Comparison of ENCODE assay signal across 13 cellular contexts in genomic region chr11:5550440-5551095, GRCh38. TPM values are rescaled to one million over a fixed set of nuclear protein-coding genes. Genes with fewer than 3 reads are reported as not detected.
DNase-seq lines count a peak whose midpoint lies in the region; ATAC-seq and TF ChIP-seq lines count a peak whose summit lies in the region.
"Had no signal": no experiment of that assay in that cellular context is flagged by ENCODE, and none has a peak within 500 bp of the region (broad histone marks: within the 10 kb centered on the region; RNA-seq: fewer than 3 reads in every experiment).

No MANE protein-coding gene starts in this region.

- WGBS in SK-N-SH (ENCODE audit: low lambda C conversion rate): 2% methylated on average over 5 of the region's 5 CpGs

- H2AFZ ChIP-seq in SK-N-SH (ENCODE audit: low read depth): no peak overlapping the region

- no peak for TF ChIP-seq EP300 in SK-N-SH (IDR thresholded peaks at IDR 0.05; ENCODE audit: borderline replicate concordance in 1 of 2, low read depth in 1 of 2, low read length in 1 of 2)

- H3K27me3 ChIP-seq in SK-N-SH (ENCODE audit: insufficient read depth) (peaks cover 8% of the 10 kb centered on the region; the same call in 1 of the 2 replicates), vagina (no peaks in the 10 kb centered on the region)
- H3K27me3 ChIP-seq: SJCRH30, thyroid gland had no signal

- H3K27ac ChIP-seq in SK-N-SH (ENCODE audit: low read depth in 2 of 2, low read length in 1 of 2) (no peak overlapping the region), vagina (no peak overlapping the region)
- H3K27ac ChIP-seq: SJCRH30, thyroid gland had no signal

- H4K20me1 ChIP-seq in SK-N-SH (ENCODE audit: insufficient read depth): no peaks in the 10 kb centered on the region

- intact Hi-C loops in vagina (cut with DNase I): no loop called here

- no peak for TF ChIP-seq CTCF in SK-N-SH (IDR thresholded peaks at IDR 0.05)
- no peak for TF ChIP-seq CTCF in astrocyte of the spinal cord (IDR thresholded peaks at IDR 0.05; ENCODE audit: low read depth, low read length)
- TF ChIP-seq CTCF in vagina (IDR thresholded peaks at IDR 0.05): no peak

- H3K9me3 ChIP-seq in SK-N-SH: no peaks in the 10 kb centered on the region
- no peaks in the 10 kb centered on the region for H3K9me3 ChIP-seq in vagina
- H3K9me3 ChIP-seq: SJCRH30, thyroid gland had no signal

- no peaks in the 10 kb centered on the region; the same call in 1 of the 2 replicates for H3K79me2 ChIP-seq in SK-N-SH (ENCODE audit: insufficient read depth)

- no peak for TF ChIP-seq POLR2A in vagina (IDR thresholded peaks at IDR 0.05)

- H3F3A ChIP-seq in SK-N-SH (replicated peaks; ENCODE audit: insufficient read depth): no peaks in the 10 kb centered on the region

- no peak for DNase-seq in SK-N-SH
- peak; percentile 75 for DNase-seq in astrocyte of the spinal cord (ENCODE audit: low read depth, low spot score)
- DNase-seq in NCI-H446 treated with DMSO at 0.1 percent for 48 hours (lab: John Stamatoyannopoulos, UW): no peak
- no peak for DNase-seq in NCI-H2227 (lab: John Stamatoyannopoulos, UW; ENCODE audit: unreplicated experiment)
- DNase-seq in C1 segment of cervical spinal cord (lab: John Stamatoyannopoulos, UW): no peak
- no peak for DNase-seq in vagina (ENCODE audit: extremely low spot score in 2 of 2)
- DNase-seq: 8988T; effector CD4-positive, alpha-beta T cell; SJCRH30; stimulated activated CD4-positive, alpha-beta T cell treated with anti-CD3 and anti-CD28 coated beads, Interleukin-12 subunit alpha, Interleukin-12 subunit beta, amount 100 ng/mL, for 4 hours; thyroid gland had no signal

- POLR2A ChIA-PET in SK-N-SH (lab: Yijun Ruan, JAX): no interaction called here

- H3K4me1 ChIP-seq in SK-N-SH (ENCODE audit: control insufficient read depth in 1 of 2, insufficient read depth in 2 of 2, low read depth in 1 of 2, low read length in 1 of 2) (no peaks in the 10 kb centered on the region), vagina (no peaks in the 10 kb centered on the region)
- H3K4me1 ChIP-seq: SJCRH30 had no signal

- no peak overlapping the region for H3K4me2 ChIP-seq in SK-N-SH

- H3K9me2 ChIP-seq in SK-N-SH: no peaks in the 10 kb centered on the region

- CTCF ChIA-PET in SK-N-SH (lab: Yijun Ruan, JAX): no interaction called here

- TF ChIP-seq RAD21 in SK-N-SH (IDR thresholded peaks at IDR 0.05; ENCODE audit: low read length): no peak

- H3K4me3 ChIP-seq in SK-N-SH (ENCODE audit: low read depth in 2 of 2, low read length in 1 of 2) (no peak overlapping the region), astrocyte of the spinal cord (ENCODE audit: low read depth, low read length) (no peak overlapping the region), vagina (no peak overlapping the region)
- H3K4me3 ChIP-seq: SJCRH30, thyroid gland had no signal

- H3K36me3 ChIP-seq in SK-N-SH (replicated peaks in 1 of 2; ENCODE audit: control insufficient read depth in 1 of 2, insufficient read depth in 2 of 2, low read length in 1 of 2) (no peaks in the 10 kb centered on the region), vagina (no peaks in the 10 kb centered on the region)
- H3K36me3 ChIP-seq: SJCRH30, thyroid gland had no signal

- in situ Hi-C loops in astrocyte of the spinal cord (cut with HindIII; ENCODE audit: low sequenced_read_pairs): no loop called here

- H3K9ac ChIP-seq in SK-N-SH: no peak overlapping the region

- no peak for ATAC-seq in SK-N-SH treated with all-trans-retinoic acid at 6 μM for 48 hours
- ATAC-seq in HG03196 (IDR thresholded peaks at IDR 0.05; ENCODE audit: unreplicated experiment): peak; percentile 55

TF ChIP-seq in SK-N-SH, 30 proteins besides CTCF, POLR2A, EP300 and RAD21:
- TF ChIP-seq PBX3 (IDR thresholded peaks at IDR 0.05): no peak
- TF ChIP-seq TAF1 (IDR thresholded peaks at IDR 0.05; ENCODE audit: borderline replicate concordance, low read depth, low read length): no peak
- TF ChIP-seq TEAD4 (IDR thresholded peaks at IDR 0.05; ENCODE audit: borderline replicate concordance, insufficient read depth): no peak
- TF ChIP-seq JUND (IDR thresholded peaks at IDR 0.05): peak; percentile 31; the same call in 1 of the 2 replicates
- no peak for TF ChIP-seq NRF1 (IDR thresholded peaks at IDR 0.05; ENCODE audit: low read depth, low read length)
- no peak for TF ChIP-seq POLR2AphosphoS5 (IDR thresholded peaks at IDR 0.05; ENCODE audit: low read depth, low read length)
- TF ChIP-seq FOSL2 (IDR thresholded peaks at IDR 0.05; ENCODE audit: borderline replicate concordance, low read depth): peak; percentile 67; the same call in 1 of the 2 replicates

TF ChIP-seq in SK-N-SH treated with all-trans-retinoic acid at 6 μM for 48 hours, 23 proteins besides CTCF, POLR2A, EP300 and RAD21:
- TF ChIP-seq SNAI2 (CRISPR knock-in tag; IDR thresholded peaks at IDR 0.05): no peak
- TF ChIP-seq ESRRG (CRISPR knock-in tag; IDR thresholded peaks at IDR 0.05): no peak
- no peak for TF ChIP-seq GLIS3 (CRISPR knock-in tag; IDR thresholded peaks at IDR 0.05)
- TF ChIP-seq OSR1 (CRISPR knock-in tag; IDR thresholded peaks at IDR 0.05): no peak
- TF ChIP-seq ZC3H10 (CRISPR knock-in tag; IDR thresholded peaks at IDR 0.05): no peak
- no peak for TF ChIP-seq CSDC2 (CRISPR knock-in tag; IDR thresholded peaks at IDR 0.05)
- TF ChIP-seq TSHZ2 (CRISPR knock-in tag; IDR thresholded peaks at IDR 0.05): no peak
- no peak for TF ChIP-seq ZNF70 (CRISPR knock-in tag; IDR thresholded peaks at IDR 0.05)
- TF ChIP-seq TOX (CRISPR knock-in tag; IDR thresholded peaks at IDR 0.05; ENCODE audit: borderline replicate concordance): no peak
- TF ChIP-seq BACH2 (CRISPR knock-in tag; IDR thresholded peaks at IDR 0.05; ENCODE audit: borderline replicate concordance): no peak
- no peak for TF ChIP-seq PPARA (CRISPR knock-in tag; IDR thresholded peaks at IDR 0.05; ENCODE audit: borderline replicate concordance)
- TF ChIP-seq ARNTL (CRISPR knock-in tag; IDR thresholded peaks at IDR 0.05; ENCODE audit: borderline replicate concordance, low read depth): no peak
- no peak for TF ChIP-seq ZNF565 (CRISPR knock-in tag; conservative IDR thresholded peaks at IDR 0.05; ENCODE audit: low read depth)
- no peak for TF ChIP-seq TCF4 (CRISPR knock-in tag; IDR thresholded peaks at IDR 0.05; ENCODE audit: borderline replicate concordance)
- TF ChIP-seq ISL1 (CRISPR knock-in tag; IDR thresholded peaks at IDR 0.05): no peak
- TF ChIP-seq ZFP3 (CRISPR knock-in tag; IDR thresholded peaks at IDR 0.05): no peak
- TF ChIP-seq RARB (CRISPR knock-in tag; IDR thresholded peaks at IDR 0.05): no peak

RNA-seq across cellular contexts. Expression of gene OR52H1, which starts 2.2 kb away (rescaled TPM):
- not detected in 2 replicates for polyA plus RNA-seq in SK-N-SH (2012; rRNA removed)
- polyA plus RNA-seq in SK-N-SH (2012; cell fraction: cytosol; rRNA removed): not detected in 2 replicates
- polyA plus RNA-seq in SK-N-SH (2012; cell fraction: nucleus; rRNA removed): not detected in 2 replicates
- not detected for total RNA-seq in vagina
- total RNA-seq: SJCRH30 had no signal

RNA-seq across cellular contexts. Expression of gene OR52B6, which starts 30.1 kb away (rescaled TPM):
- not detected in 2 replicates for polyA plus RNA-seq in SK-N-SH (2012; rRNA removed)
- polyA plus RNA-seq in SK-N-SH (2012; cell fraction: cytosol; rRNA removed): not detected in 2 replicates
- not detected in 2 replicates for polyA plus RNA-seq in SK-N-SH (2012; cell fraction: nucleus; rRNA removed)
- not detected for total RNA-seq in vagina
- total RNA-seq: SJCRH30, thyroid gland had no signal

RNA-seq across cellular contexts. Expression of gene UBQLNL, which starts 34.1 kb away (rescaled TPM):
- 0.03 and 0.10 TPM in 2 replicates for polyA plus RNA-seq in SK-N-SH (2012; rRNA removed)
- not detected in 2 replicates for polyA plus RNA-seq in SK-N-SH (2012; cell fraction: cytosol; rRNA removed)
- polyA plus RNA-seq in SK-N-SH (2012; cell fraction: nucleus; rRNA removed): 0.29 and 0.34 TPM in 2 replicates
- 0.98 TPM for total RNA-seq in vagina
- total RNA-seq: SJCRH30 had no signal

RNA-seq across cellular contexts. Expression of gene UBQLN3, which starts 40.8 kb away (rescaled TPM):
- polyA plus RNA-seq in SK-N-SH (2012; rRNA removed): not detected in 2 replicates
- polyA plus RNA-seq in SK-N-SH (2012; cell fraction: cytosol; rRNA removed): not detected in 2 replicates
- polyA plus RNA-seq in SK-N-SH (2012; cell fraction: nucleus; rRNA removed): not detected in 2 replicates
- not detected for total RNA-seq in vagina
- total RNA-seq: SJCRH30 had no signal

RNA-seq across cellular contexts. Expression of gene TRIM6, which starts 45.9 kb away (rescaled TPM):
- polyA plus RNA-seq in SK-N-SH (2012; rRNA removed): 0.46 and 0.94 TPM in 2 replicates
- 0.51 and 0.66 TPM in 2 replicates for polyA plus RNA-seq in SK-N-SH (2012; cell fraction: cytosol; rRNA removed)
- 0.54 and 0.77 TPM in 2 replicates for polyA plus RNA-seq in SK-N-SH (2012; cell fraction: nucleus; rRNA removed)
- total RNA-seq in vagina: 3.9 TPM
- total RNA-seq: SJCRH30 had no signal
